Comparison of ENCODE assay signal across 1 cellular context in genomic region chr10:45513586-45513985, GRCh38.
TF ChIP-seq lines count a peak whose summit lies in the region.

No MANE protein-coding gene starts in this region.

TF ChIP-seq in SK-N-SH treated with all-trans-retinoic acid at 6 μM for 48 hours, 23 proteins besides CTCF, POLR2A, EP300 and RAD21 (continued from another document):
- TF ChIP-seq, protein P1, sequence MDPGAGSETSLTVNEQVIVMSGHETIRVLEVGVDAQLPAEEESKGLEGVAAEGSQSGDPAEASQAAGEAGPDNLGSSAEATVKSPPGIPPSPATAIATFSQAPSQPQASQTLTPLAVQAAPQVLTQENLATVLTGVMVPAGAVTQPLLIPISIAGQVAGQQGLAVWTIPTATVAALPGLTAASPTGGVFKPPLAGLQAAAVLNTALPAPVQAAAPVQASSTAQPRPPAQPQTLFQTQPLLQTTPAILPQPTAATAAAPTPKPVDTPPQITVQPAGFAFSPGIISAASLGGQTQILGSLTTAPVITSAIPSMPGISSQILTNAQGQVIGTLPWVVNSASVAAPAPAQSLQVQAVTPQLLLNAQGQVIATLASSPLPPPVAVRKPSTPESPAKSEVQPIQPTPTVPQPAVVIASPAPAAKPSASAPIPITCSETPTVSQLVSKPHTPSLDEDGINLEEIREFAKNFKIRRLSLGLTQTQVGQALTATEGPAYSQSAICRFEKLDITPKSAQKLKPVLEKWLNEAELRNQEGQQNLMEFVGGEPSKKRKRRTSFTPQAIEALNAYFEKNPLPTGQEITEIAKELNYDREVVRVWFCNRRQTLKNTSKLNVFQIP (CRISPR knock-in tag; IDR thresholded peaks at IDR 0.05; ENCODE audit: borderline replicate concordance, low read depth): no peak
- TF ChIP-seq ZNF8 (CRISPR knock-in tag; IDR thresholded peaks at IDR 0.05) (no peak), SNAI2 (CRISPR knock-in tag; IDR thresholded peaks at IDR 0.05) (no peak), ESRRG (CRISPR knock-in tag; IDR thresholded peaks at IDR 0.05) (no peak)
TF ChIP-seq in SK-N-SH treated with all-trans-retinoic acid at 6 μM for 48 hours: peak in this region for 0.
